16 cellular contexts compared by ENCODE assay signal in genomic region chr7:146366938-146367337, GRCh38.
DNase-seq lines count a peak whose midpoint lies in the region; ATAC-seq and TF ChIP-seq lines count a peak whose summit lies in the region.
"Had no signal": no experiment of that assay in that cellular context is flagged by ENCODE, and none has a peak within 500 bp of the region (broad histone marks: within the 10 kb centered on the region; RNA-seq: fewer than 3 reads in every experiment).

No MANE protein-coding gene starts in this region.

- H3K27ac ChIP-seq in RWPE2 (ENCODE audit: poor library complexity, severe bottlenecking) (no peak overlapping the region), mesenchymal stem cell (ENCODE audit: low read length, poor library complexity, severe bottlenecking) (no peak overlapping the region), right cardiac atrium (ENCODE audit: low read length) (no peak overlapping the region)

- H3K14ac ChIP-seq in mesenchymal stem cell (ENCODE audit: low read length in 2 of 2) = no peak overlapping the region

- no peak overlapping the region for H2BK5ac ChIP-seq in mesenchymal stem cell (ENCODE audit: low read depth, low read length, poor library complexity, severe bottlenecking)

- H2AFZ ChIP-seq in mesenchymal stem cell (ENCODE audit: low read depth, low read length) = no peak overlapping the region

- H3K9ac ChIP-seq in mesenchymal stem cell (ENCODE audit: low read length) = no peak overlapping the region

- H2BK120ac ChIP-seq in mesenchymal stem cell (ENCODE audit: low read depth, low read length) = no peak overlapping the region

- no peak overlapping the region for H2BK15ac ChIP-seq in mesenchymal stem cell (ENCODE audit: low read depth, poor library complexity, severe bottlenecking)

- H3K18ac ChIP-seq in mesenchymal stem cell (ENCODE audit: low read depth in 1 of 2, low read length in 2 of 2) = no peak overlapping the region

- no peak overlapping the region for H3K23ac ChIP-seq in mesenchymal stem cell (ENCODE audit: low read length in 2 of 2)

- no peak overlapping the region for H4K8ac ChIP-seq in mesenchymal stem cell (ENCODE audit: low read length)

- H3K79me1 ChIP-seq in mesenchymal stem cell (replicated peaks; ENCODE audit: low read length, poor library complexity, severe bottlenecking) = no peaks in the 10 kb centered on the region

- H3K9me3 ChIP-seq in RWPE2 (ENCODE audit: severe bottlenecking) (peaks cover 2% of the 10 kb centered on the region), mesenchymal stem cell (ENCODE audit: control insufficient read depth, low read length) (no peaks in the 10 kb centered on the region), right cardiac atrium (ENCODE audit: control insufficient read depth, low read length) (no peaks in the 10 kb centered on the region)
- H3K9me3 ChIP-seq: HAP-1 had no signal

- no peak overlapping the region for H4K91ac ChIP-seq in mesenchymal stem cell (ENCODE audit: low read length)

- intact Hi-C loops in right cardiac atrium (cut with DNase I) = no loop called here

- H2AK5ac ChIP-seq in mesenchymal stem cell (ENCODE audit: low read length, severe bottlenecking) = no peak overlapping the region

- H3K4me3 ChIP-seq in RWPE2 (ENCODE audit: severe bottlenecking) (no peak overlapping the region), choroid plexus epithelial cell (ENCODE audit: low read depth, low read length) (no peak overlapping the region), mesenchymal stem cell (ENCODE audit: insufficient read depth in 1 of 2, low read depth in 1 of 2, low read length in 2 of 2) (no peak overlapping the region), right cardiac atrium (ENCODE audit: low read length) (no peak overlapping the region)
- H3K4me3 ChIP-seq: HAP-1 had no signal

- ATAC-seq in RWPE2 (ENCODE audit: low read depth) = peak; percentile 91
- ATAC-seq in right cardiac atrium = no peak
- ATAC-seq in GM18498 (IDR thresholded peaks at IDR 0.05; ENCODE audit: unreplicated experiment) = no peak
- no peak for ATAC-seq in GM21390 (IDR thresholded peaks at IDR 0.05; ENCODE audit: unreplicated experiment)
- ATAC-seq: stimulated activated naive CD8-positive, alpha-beta T cell treated with anti-CD3 and anti-CD28 coated beads, Interleukin-15, amount 100 ng/mL, for 72 hours had no signal

- no CpG with 5 or more reads among the region's 2 CpGs for WGBS in mesenchymal stem cell
- WGBS in right cardiac atrium = 74% methylated on average over 2 of the region's 2 CpGs

- TF ChIP-seq POLR2A in erythroblast (IDR thresholded peaks at IDR 0.05; ENCODE audit: low read length) = no peak

- H3K36me3 ChIP-seq in RWPE2 (ENCODE audit: low read depth) = no peaks in the 10 kb centered on the region
- no peaks in the 10 kb centered on the region for H3K36me3 ChIP-seq in mesenchymal stem cell (ENCODE audit: control insufficient read depth in 1 of 2, insufficient read depth in 2 of 2, low read depth in 1 of 2, low read length in 2 of 2)
- H3K36me3 ChIP-seq: HAP-1 had no signal

- H3K4me1 ChIP-seq in RWPE2 (ENCODE audit: insufficient read depth, poor library complexity, severe bottlenecking) (no peaks in the 10 kb centered on the region), mesenchymal stem cell (ENCODE audit: control insufficient read depth, insufficient read depth, low read depth, low read length) (no peaks in the 10 kb centered on the region), right cardiac atrium (ENCODE audit: control insufficient read depth, insufficient read depth, low read length) (no peaks in the 10 kb centered on the region)
- H3K4me1 ChIP-seq: HAP-1 had no signal

- H3K27me3 ChIP-seq in RWPE2 (ENCODE audit: insufficient read depth, poor library complexity, severe bottlenecking) = peaks cover 4% of the 10 kb centered on the region
- no peaks in the 10 kb centered on the region for H3K27me3 ChIP-seq in mesenchymal stem cell (ENCODE audit: control insufficient read depth in 1 of 2, insufficient read depth in 1 of 2, low read length in 2 of 2)
- no peaks in the 10 kb centered on the region for H3K27me3 ChIP-seq in right cardiac atrium (ENCODE audit: control insufficient read depth, insufficient read depth)

- H2BK12ac ChIP-seq in mesenchymal stem cell (ENCODE audit: low read length in 2 of 2) = no peak overlapping the region

- TF ChIP-seq CTCF in RWPE2 (IDR thresholded peaks at IDR 0.05; ENCODE audit: poor library complexity, severe bottlenecking) (no peak), choroid plexus epithelial cell (conservative IDR thresholded peaks at IDR 0.05; ENCODE audit: low read depth, low read length) (no peak)

- DNase-seq in H4 (ENCODE audit: low spot score) (peak; percentile 60), RWPE2 (ENCODE audit: low spot score) (no peak), choroid plexus epithelial cell (ENCODE audit: low read depth) (peak; percentile 81), mesenchymal stem cell (peak; percentile 2), right cardiac atrium (no peak), erythroblast (lab: John Stamatoyannopoulos, UW) (no peak)
- DNase-seq: activated CD4-positive, alpha-beta T cell treated with anti-CD3 and anti-CD28 coated beads for 48 hours; activated naive CD8-positive, alpha-beta T cell treated with anti-CD3 and anti-CD28 coated beads, Interleukin-2, amount 10 ng/mL, durations not matched to agents 7 days and 5 days; cerebellar nuclear complex; foreskin melanocyte; NCI-H187; NK-92 treated with Interleukin-12 subunit alpha and Interleukin-12 subunit beta, amount 100 ng/mL, for 24 hours; stimulated activated naive CD8-positive, alpha-beta T cell treated with anti-CD3 and anti-CD28 coated beads, Interleukin-15, amount 100 ng/mL, for 72 hours had no signal

- H3K4ac ChIP-seq in mesenchymal stem cell (ENCODE audit: low read depth in 1 of 2, low read length in 2 of 2) = no peak overlapping the region

- H3K4me2 ChIP-seq in mesenchymal stem cell (ENCODE audit: low read length, poor library complexity, severe bottlenecking) = no peak overlapping the region

Comparison
In these comparisons a context has a peak if more than half of its experiments do, and no peak if none do; other contexts are left out.
1. DNase-seq: peak in H4 (single experiment), choroid plexus epithelial cell (single experiment) and mesenchymal stem cell (single experiment); none in RWPE2 (single experiment), right cardiac atrium (0 of 3) and erythroblast (0 of 2).